In genomic region chr19:47227347-47228167, GRCh38 we compare ENCODE assay signal across 8 cellular contexts. TPM values are rescaled to one million over a fixed set of nuclear protein-coding genes. Genes with fewer than 3 reads are reported as not detected.
DNase-seq lines count a peak whose midpoint lies in the region; ATAC-seq, FAIRE-seq and TF ChIP-seq lines count a peak whose summit lies in the region.

No MANE protein-coding gene starts in this region.

- FAIRE-seq in GM12891 (lab: Jason Lieb, UNC), result peak; percentile 47

- DNase-seq in AG04450 (ENCODE audit: low read depth, low spot score) (peak; percentile 84), GM12891 (ENCODE audit: insufficient read length, low spot score) (no peak), NCI-H2029 treated with DMSO at 0.1 percent for 48 hours (lab: John Stamatoyannopoulos, UW) (peak; percentile 51), epithelial cell of proximal tubule (ENCODE audit: low read depth) (no peak), mucosa of descending colon (peak; percentile 87 to 94 (median 89)), testis (peak; percentile 91)
- DNase-seq in activated CD4-positive, alpha-beta T cell treated with anti-CD3 and anti-CD28 coated beads, Interleukin-2, amount 10 ng/mL, durations not matched to agents 7 days and 5 days, result peak; percentile 61

- peaks cover 31% of the 10 kb centered on the region for H3K4me1 Mint-ChIP-seq in activated CD4-positive, alpha-beta T cell treated with anti-CD3 and anti-CD28 coated beads, Interleukin-2, amount 10 ng/mL, durations not matched to agents 7 days and 5 days

- intact Hi-C loops in mucosa of descending colon (cut with DNase I, micrococcal nuclease) (no loop called here), testis (cut with DNase I; ENCODE audit: low total_unique reads) (no loop called here)

- H3K27ac ChIP-seq in AG04450 (ENCODE audit: low read depth, low read length), result peak overlapping the region; percentile 96
- peak overlapping the region; percentile 99 for H3K27ac ChIP-seq in testis

- no peaks in the 10 kb centered on the region for H3K36me3 ChIP-seq in mucosa of descending colon (ENCODE audit: low read depth)
- H3K36me3 ChIP-seq in testis (ENCODE audit: low read depth, missing control alignments), result no peaks in the 10 kb centered on the region

- H3K27me3 ChIP-seq in AG04450 (ENCODE audit: control insufficient read depth, insufficient read depth, low read length), result no peaks in the 10 kb centered on the region
- no peaks in the 10 kb centered on the region for H3K27me3 ChIP-seq in testis

- H3K9me3 Mint-ChIP-seq in activated CD4-positive, alpha-beta T cell treated with anti-CD3 and anti-CD28 coated beads, Interleukin-2, amount 10 ng/mL, durations not matched to agents 7 days and 5 days, result no peaks in the 10 kb centered on the region

- H3K27me3 Mint-ChIP-seq in activated CD4-positive, alpha-beta T cell treated with anti-CD3 and anti-CD28 coated beads, Interleukin-2, amount 10 ng/mL, durations not matched to agents 7 days and 5 days, result no peaks in the 10 kb centered on the region

- CTCF ChIA-PET in AG04450 (lab: Charles Lee), result interaction anchor here (2.2 to 4.0 kb wide), 2 partner anchors 17 kb away, joined by 18 to 36 read pairs; no protein-coding TSS in a partner anchor
- CTCF ChIA-PET in activated CD4-positive, alpha-beta T cell treated with anti-CD3 and anti-CD28 coated beads, Interleukin-2, amount 10 ng/mL, durations not matched to agents 7 days and 5 days (lab: Charles Lee), result interaction anchor here (0.6 to 5.8 kb wide), 6 partner anchors 11 to 215 kb away, joined by 3 to 78 read pairs (median 4); no protein-coding TSS in a partner anchor

- ATAC-seq in mucosa of descending colon (peak; percentile 35), HG03342 (IDR thresholded peaks at IDR 0.05; ENCODE audit: unreplicated experiment) (no peak)

- H3K36me3 Mint-ChIP-seq in activated CD4-positive, alpha-beta T cell treated with anti-CD3 and anti-CD28 coated beads, Interleukin-2, amount 10 ng/mL, durations not matched to agents 7 days and 5 days (ENCODE audit: low read depth), result peaks cover 9% of the 10 kb centered on the region

- H3K4me1 ChIP-seq in mucosa of descending colon (ENCODE audit: low read depth) (peaks cover 30% of the 10 kb centered on the region), testis (peaks cover 26% of the 10 kb centered on the region)

- H3K4me3 Mint-ChIP-seq in activated CD4-positive, alpha-beta T cell treated with anti-CD3 and anti-CD28 coated beads, Interleukin-2, amount 10 ng/mL, durations not matched to agents 7 days and 5 days, result peak overlapping the region; percentile 76

- no peak; the same call in 1 of the 2 replicates for TF ChIP-seq POLR2A in GM12891 (IDR thresholded peaks at IDR 0.05; ENCODE audit: low read depth, low read length)
- no peak for TF ChIP-seq POLR2A in testis (IDR thresholded peaks at IDR 0.05)

- peak overlapping the region; percentile 84 for H3K27ac Mint-ChIP-seq in activated CD4-positive, alpha-beta T cell treated with anti-CD3 and anti-CD28 coated beads, Interleukin-2, amount 10 ng/mL, durations not matched to agents 7 days and 5 days

- H3K4me3 ChIP-seq in AG04450 (ENCODE audit: low read depth, low read length) (peak overlapping the region; percentile 98), epithelial cell of proximal tubule (ENCODE audit: low read depth, low read length) (peak overlapping the region; percentile 94), mucosa of descending colon (no peak overlapping the region), testis (peak overlapping the region; percentile 45 to 75)

- POLR2A ChIA-PET in AG04450 (lab: Yijun Ruan, JAX), result interaction anchor here (0.5 to 3.2 kb wide), 9 partner anchors 12 to 115 kb away, joined by 3 to 78 read pairs (median 22); partner anchors contain the start of genes CCDC9 and INAFM1
- POLR2A ChIA-PET in activated CD4-positive, alpha-beta T cell treated with anti-CD3 and anti-CD28 coated beads, Interleukin-2, amount 10 ng/mL, durations not matched to agents 7 days and 5 days (lab: Charles Lee), result interaction anchor here (1.0 kb wide), 1 partner anchor 47 kb away, joined by 5 read pairs; no protein-coding TSS in a partner anchor

- no peaks in the 10 kb centered on the region; the same call in 1 of the 2 replicates for H3K9me3 ChIP-seq in AG04450 (ENCODE audit: control insufficient read depth, insufficient read depth, low read length)
- no peaks in the 10 kb centered on the region for H3K9me3 ChIP-seq in mucosa of descending colon
- H3K9me3 ChIP-seq in testis, result no peaks in the 10 kb centered on the region

- WGBS in testis, 2 donors, result 1 to 3% methylated on average over 6 to 27 of the region's 27 CpGs

- no peak for TF ChIP-seq CTCF in AG04450 (IDR thresholded peaks at IDR 0.05; ENCODE audit: low read depth, low read length)
- no peak for TF ChIP-seq CTCF in epithelial cell of proximal tubule (conservative IDR thresholded peaks at IDR 0.05; ENCODE audit: low read depth, low read length)
- peak; percentile 5 for TF ChIP-seq CTCF in mucosa of descending colon (IDR thresholded peaks at IDR 0.05)
- no peak for TF ChIP-seq CTCF in testis (IDR thresholded peaks at IDR 0.05)

TF ChIP-seq in GM12891, 5 proteins besides CTCF, POLR2A, EP300 and RAD21:
- peak; percentile 42; the same call in 1 of the 2 replicates for TF ChIP-seq POU2F2 (IDR thresholded peaks at IDR 0.05; ENCODE audit: low read depth, low read length)
- TF ChIP-seq TAF1 (IDR thresholded peaks at IDR 0.05; ENCODE audit: low read depth, low read length), result peak; percentile 50; the same call in 1 of the 2 replicates
- TF ChIP-seq SPI1 (IDR thresholded peaks at IDR 0.05; ENCODE audit: low read depth, low read length), result 0 out of 2 replicates have a peak, but pooled peaks have one; percentile 4
- TF ChIP-seq POLR2AphosphoS5 (IDR thresholded peaks at IDR 0.05; ENCODE audit: low read depth, low read length), result 0 out of 2 replicates have a peak, but pooled peaks have one; percentile 27
- no peak for TF ChIP-seq PAX5 (IDR thresholded peaks at IDR 0.05; ENCODE audit: insufficient read depth, low read length, severe bottlenecking)
TF ChIP-seq in GM12891: peak in this region for 4.

RNA-seq across cellular contexts. Expression of gene BBC3, which starts 3.4 kb away (rescaled TPM):
- polyA plus RNA-seq in AG04450 (2011; rRNA removed) (3.6 and 4.4 TPM in 2 replicates), testis (ENCODE audit: insufficient read depth, low read depth, low replicate concordance) (3.3 TPM)
- 3.6 and 4.5 TPM in 2 replicates for polyA minus RNA-seq in AG04450 (2011; rRNA and poly(A)+ RNA removed)
- 10.9 TPM for polyA plus RNA-seq in GM12891 (2012; ENCODE audit: low read depth, missing spikeins)
- total RNA-seq in activated CD4-positive, alpha-beta T cell treated with anti-CD3 and anti-CD28 coated beads, Interleukin-2, amount 10 ng/mL, durations not matched to agents 7 days and 5 days, result 10 to 100 TPM; 12.8 to 19.0 TPM
- total RNA-seq in epithelial cell of proximal tubule (8.7 and 16.0 TPM in 2 replicates), mucosa of descending colon (10 to 100 TPM; 18.3 to 24.9 (median 22.8) TPM), testis (10 to 100 TPM; 10.0 to 10.2 TPM)

RNA-seq across cellular contexts. Expression of gene CCDC9, which starts 28.8 kb away (rescaled TPM):
- polyA plus RNA-seq in AG04450 (2011; rRNA removed) (5.0 and 6.6 TPM in 2 replicates), testis (ENCODE audit: insufficient read depth, low read depth, low replicate concordance) (50.9 TPM)
- 4.7 and 9.3 TPM in 2 replicates for polyA minus RNA-seq in AG04450 (2011; rRNA and poly(A)+ RNA removed)
- polyA plus RNA-seq in GM12891 (2012; ENCODE audit: low read depth, missing spikeins), result 10.3 TPM
- 10 to 100 TPM; 20.4 to 24.1 TPM for total RNA-seq in activated CD4-positive, alpha-beta T cell treated with anti-CD3 and anti-CD28 coated beads, Interleukin-2, amount 10 ng/mL, durations not matched to agents 7 days and 5 days
- total RNA-seq in epithelial cell of proximal tubule (14.7 and 17.8 TPM in 2 replicates), mucosa of descending colon (10 to 100 TPM; 33.3 to 46.9 (median 38.7) TPM), testis (10 to 100 TPM; 61.0 to 65.0 TPM)

RNA-seq across cellular contexts. Expression of gene INAFM1, which starts 47.1 kb away (rescaled TPM):
- polyA plus RNA-seq in AG04450 (2011; rRNA removed), result 2.4 and 5.0 TPM in 2 replicates
- polyA minus RNA-seq in AG04450 (2011; rRNA and poly(A)+ RNA removed), result 1.0 and 1.3 TPM in 2 replicates
- 2.5 TPM for polyA plus RNA-seq in GM12891 (2012; ENCODE audit: low read depth, missing spikeins)
- total RNA-seq in activated CD4-positive, alpha-beta T cell treated with anti-CD3 and anti-CD28 coated beads, Interleukin-2, amount 10 ng/mL, durations not matched to agents 7 days and 5 days, result 10 to 100 TPM; 12.8 to 14.9 TPM
- total RNA-seq in epithelial cell of proximal tubule, result 3.0 and 7.0 TPM in 2 replicates
- total RNA-seq in mucosa of descending colon, result 10 to 100 TPM; 14.7 to 28.9 (median 16.7) TPM
- 10 to 100 TPM; 20.8 to 29.5 TPM for total RNA-seq in testis
- 9.0 TPM for polyA plus RNA-seq in testis (ENCODE audit: insufficient read depth, low read depth, low replicate concordance)

Comparison
In these comparisons a context has a peak if more than half of its experiments do, and no peak if none do; other contexts are left out.
1. DNase-seq: peak in AG04450 (single experiment), NCI-H2029 treated with DMSO at 0.1 percent for 48 hours (single experiment), activated CD4-positive, alpha-beta T cell treated with anti-CD3 and anti-CD28 coated beads, Interleukin-2, amount 10 ng/mL, durations not matched to agents 7 days and 5 days (single experiment), mucosa of descending colon (3 of 3) and testis (single experiment); none in GM12891 (single experiment) and epithelial cell of proximal tubule (single experiment).